Comparison of ENCODE assay signal across 4 cellular contexts in genomic region chr15:35555244-35555643, GRCh38.
TF ChIP-seq lines count a peak whose summit lies in the region.

No MANE protein-coding gene starts in this region.

TF ChIP-seq in HepG2, 621 proteins besides CTCF, POLR2A, EP300 and RAD21:
- TF ChIP-seq MAFK (conservative IDR thresholded peaks at IDR 0.05 in 1 of 2, IDR thresholded peaks at IDR 0.05 in 1 of 2; ENCODE audit: low read length in 2 of 2), result peak; percentile 9 to 40; a peak in 2 of 4 replicates
- no peak for TF ChIP-seq NR2F2 (IDR thresholded peaks at IDR 0.05; ENCODE audit: borderline replicate concordance, low read depth)
- no peak for TF ChIP-seq ZXDC (CRISPR knock-in tag; IDR thresholded peaks at IDR 0.05)

TF ChIP-seq in A549, 52 proteins besides CTCF, POLR2A, EP300 and RAD21:
- peak; percentile 33 for TF ChIP-seq MAFK (IDR thresholded peaks at IDR 0.05; ENCODE audit: partially characterized antibody)
- TF ChIP-seq TP53 (CRISPR knock-in tag; IDR thresholded peaks at IDR 0.05), result no peak

TF ChIP-seq in IMR-90, 13 proteins besides CTCF, POLR2A, EP300 and RAD21:
- no peak for TF ChIP-seq ELK1 (IDR thresholded peaks at IDR 0.05; ENCODE audit: borderline replicate concordance, low read depth, low read length)
- no peak for TF ChIP-seq SMC3 (IDR thresholded peaks at IDR 0.05; ENCODE audit: low read depth, low read length)
- TF ChIP-seq MXI1 (IDR thresholded peaks at IDR 0.05; ENCODE audit: borderline replicate concordance, low read depth, low read length), result no peak
- no peak for TF ChIP-seq NFE2L2 (IDR thresholded peaks at IDR 0.05; ENCODE audit: low read depth, low read length)
- TF ChIP-seq CEBPB (IDR thresholded peaks at IDR 0.05; ENCODE audit: low read depth, low read length), result no peak
- 0 out of 2 replicates have a peak, but pooled peaks have one; percentile 33 for TF ChIP-seq MAFK (IDR thresholded peaks at IDR 0.05; ENCODE audit: low read depth, low read length)

TF ChIP-seq in K562, 482 proteins besides CTCF, POLR2A, EP300 and RAD21:
- TF ChIP-seq CTBP1 (IDR thresholded peaks at IDR 0.05; ENCODE audit: borderline replicate concordance) (no peak), CHCHD3 (CRISPR knock-in tag; IDR thresholded peaks at IDR 0.05) (no peak), C11orf30 (IDR thresholded peaks at IDR 0.05; ENCODE audit: low read depth) (peak; percentile 74), ZNF699 (CRISPR knock-in tag; IDR thresholded peaks at IDR 0.05; ENCODE audit: insufficient replicate concordance) (no peak), MAFG (tag; conservative IDR thresholded peaks at IDR 0.05) (0 out of 2 replicates have a peak, but pooled peaks have one; percentile 30), MAFF (IDR thresholded peaks at IDR 0.05; ENCODE audit: low read length) (peak; percentile 7; the same call in 1 of the 2 replicates), MAFK (IDR thresholded peaks at IDR 0.05; ENCODE audit: low read length) (peak; percentile 22; the same call in 1 of the 2 replicates), ZNF316 (IDR thresholded peaks at IDR 0.05) (peak; percentile 83)
